ENCODE assay signal across 29 cellular contexts in the genomic region with DNA sequence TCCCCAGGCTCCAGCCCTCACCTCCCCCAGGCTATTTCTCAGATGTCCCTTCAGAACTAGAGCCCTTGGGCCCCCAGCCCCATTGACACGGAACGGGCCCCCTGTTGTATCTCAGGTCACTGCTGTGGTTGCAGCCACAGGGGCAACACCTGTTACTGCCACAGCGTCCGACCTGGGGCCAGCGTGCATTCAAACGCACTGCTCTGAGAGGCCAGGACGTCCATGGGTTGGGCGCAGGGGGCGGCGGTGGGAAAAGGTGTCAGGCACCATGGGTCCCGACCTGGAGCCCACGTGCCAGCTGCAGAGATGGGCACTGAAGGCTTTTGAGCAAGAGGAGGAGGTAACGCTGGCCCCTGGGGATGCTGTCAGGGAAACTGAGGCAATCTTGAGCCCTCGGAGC.
"Had no signal": no experiment of that assay in that cellular context is flagged by ENCODE, and none has a peak within 500 bp of the region (broad histone marks: within the 10 kb centered on the region; RNA-seq: fewer than 3 reads in every experiment).

No MANE protein-coding gene starts in this region.

- H3K27ac ChIP-seq: ovary, parathyroid adenoma, psoas muscle, skin epidermis, spleen, suprapubic skin, testis, tibial artery, transverse colon, upper lobe of right lung, uterus had no signal

- H3K27me3 ChIP-seq: ovary, spleen, suprapubic skin, testis, transverse colon, upper lobe of right lung, uterus had no signal

- H3K4me1 ChIP-seq: parathyroid adenoma, psoas muscle, spleen, suprapubic skin, tibial artery, transverse colon, upper lobe of right lung, uterus had no signal

- H3K36me3 ChIP-seq: ovary, transverse colon, uterus had no signal

- H3K9me3 ChIP-seq: ovary, psoas muscle, spleen, suprapubic skin, testis, tibial artery, transverse colon, upper lobe of right lung, uterus had no signal

- H3K79me2 ChIP-seq: parathyroid adenoma had no signal

- H3K4me3 ChIP-seq: ovary, psoas muscle, skin epidermis, smooth muscle cell, spleen, suprapubic skin, testis, tibial artery, transverse colon, upper lobe of right lung, uterus had no signal

- DNase-seq: naive thymus-derived CD8-positive, alpha-beta T cell; nephron progenitor cell; occipital lobe; posterior cingulate gyrus; psoas muscle; spleen; stimulated activated CD4-positive, alpha-beta T cell treated with anti-CD3 and anti-CD28 coated beads, Interleukin-12 subunit alpha, Interleukin-12 subunit beta, amount 100 ng/mL, for 4 hours; stimulated activated CD4-positive, alpha-beta T cell treated with anti-CD3 and anti-CD28 coated beads, Interleukin-1b, Interleukin-23, amount 100 ng/mL, for 48 hours; stimulated activated CD4-positive, alpha-beta T cell treated with anti-CD3 and anti-CD28 coated beads, Interleukin-4, amount 100 ng/mL, for 1 hour; stimulated activated CD4-positive, alpha-beta T cell treated with anti-CD3 and anti-CD28 coated beads, Interleukin-4, amount 100 ng/mL, for 4 hours; stimulated activated CD8-positive, alpha-beta memory T cell treated with anti-CD3 and anti-CD28 coated beads, Interleukin-4, amount 100 ng/mL, for 48 hours; stimulated activated naive CD4-positive, alpha-beta T cell; stimulated activated naive CD8-positive, alpha-beta T cell treated with anti-CD3 and anti-CD28 coated beads, Interleukin-15, amount 100 ng/mL, for 72 hours; stimulated activated naive CD8-positive, alpha-beta T cell treated with anti-CD3 and anti-CD28 coated beads, Interleukin-15, Interleukin-2, amounts not matched to agents 100 U/mL and 50 U/mL, for 24 hours; substantia nigra; testis; tibial artery; transverse colon; upper lobe of right lung; uterus had no signal

- ATAC-seq: naive thymus-derived CD8-positive, alpha-beta T cell; natural killer cell treated with Interleukin-12 subunit alpha and Interleukin-12 subunit beta and Interleukin-15 and Interleukin-18, amount 100 ng/mL, for 72 hours; psoas muscle; right cardiac atrium; sciatic nerve; stimulated activated memory B cell treated with anti-CD40 and anti-IgM and Interleukin-4, amounts not matched to agents 10 μg/mL and 1 μg/mL and 100 μg/mL, for 72 hours; stimulated activated naive CD8-positive, alpha-beta T cell treated with anti-CD3 and anti-CD28 coated beads, Interleukin-15, amount 100 ng/mL, for 72 hours; stimulated activated naive CD8-positive, alpha-beta T cell treated with anti-CD3 and anti-CD28 coated beads, Interleukin-15, Interleukin-2, amounts not matched to agents 100 U/mL and 50 U/mL, for 24 hours; upper lobe of right lung had no signal

- H3K9ac ChIP-seq: parathyroid adenoma had no signal

- H3K4me2 ChIP-seq: smooth muscle cell had no signal

- H2AFZ ChIP-seq: parathyroid adenoma had no signal
